Comparison of ENCODE assay signal across 9 cellular contexts in the genomic region with DNA sequence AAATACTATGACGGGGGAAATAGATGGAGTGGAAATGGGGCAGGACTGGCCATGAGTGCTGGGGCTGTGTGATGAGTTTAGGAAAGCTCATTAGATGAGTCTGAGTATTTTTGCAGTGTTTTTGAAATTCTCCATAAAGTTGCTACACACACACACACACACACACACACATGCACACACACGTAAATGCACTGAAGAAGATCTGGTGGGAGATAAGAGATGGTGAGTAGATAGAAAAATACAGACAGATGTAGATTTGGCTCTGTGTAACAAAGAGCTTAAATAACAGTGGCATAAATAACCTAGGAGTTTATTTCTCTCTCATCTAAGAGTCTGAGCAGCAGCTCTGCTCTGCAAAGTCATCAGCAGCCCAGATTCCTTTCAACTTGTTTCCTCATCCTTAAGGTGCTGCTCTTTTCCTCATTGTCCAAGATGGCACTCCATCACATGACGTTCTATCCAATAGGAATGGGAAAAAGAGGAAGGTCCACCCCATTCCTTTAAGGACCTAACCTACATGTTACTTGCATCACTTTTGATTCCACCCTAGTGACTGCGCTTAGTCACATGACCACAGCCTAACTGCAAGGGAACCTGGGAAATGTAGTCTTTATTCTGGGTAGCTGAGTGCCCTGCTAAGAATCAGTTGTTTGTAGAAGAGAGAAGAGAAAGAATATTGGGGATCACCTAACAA.
DNase-seq lines count a peak whose midpoint lies in the region; ATAC-seq lines count a peak whose summit lies in the region.
"Had no signal": no experiment of that assay in that cellular context is flagged by ENCODE, and none has a peak within 500 bp of the region (broad histone marks: within the 10 kb centered on the region; RNA-seq: fewer than 3 reads in every experiment).

No MANE protein-coding gene starts in this region.

- no peak overlapping the region for H4K12ac ChIP-seq in trophoblast cell (ENCODE audit: low read depth, low read length)

- H3K4ac ChIP-seq in trophoblast cell (ENCODE audit: low read depth, low read length): no peak overlapping the region

- no peaks in the 10 kb centered on the region for H3K79me2 ChIP-seq in trophoblast cell (ENCODE audit: control insufficient read depth, insufficient read depth, low read length, poor library complexity)

- no peaks in the 10 kb centered on the region for H3K27me3 ChIP-seq in trophoblast cell (ENCODE audit: insufficient read depth, low read length)
- H3K27me3 ChIP-seq: pancreas had no signal

- no peak overlapping the region for H3K4me3 ChIP-seq in trophoblast cell (ENCODE audit: low read depth, low read length)
- H3K4me3 ChIP-seq: pancreas had no signal

- H3K9ac ChIP-seq in trophoblast cell (ENCODE audit: low read length): no peak overlapping the region

- H2BK120ac ChIP-seq in trophoblast cell (ENCODE audit: insufficient read depth, low read length, poor library complexity): no peak overlapping the region

- CTCF ChIA-PET in activated CD4-positive, alpha-beta T cell treated with anti-CD3 and anti-CD28 coated beads, Interleukin-2, amount 10 ng/mL, durations not matched to agents 7 days and 5 days (lab: Charles Lee): interaction anchor here (0.8 kb wide), 1 partner anchor 34 kb away, joined by 3 read pairs; no protein-coding TSS in a partner anchor

- no peak overlapping the region for H3K23ac ChIP-seq in trophoblast cell (ENCODE audit: low read length)

- no peak overlapping the region for H4K8ac ChIP-seq in trophoblast cell (ENCODE audit: low read depth, low read length)

- H3K18ac ChIP-seq in trophoblast cell (ENCODE audit: low read length): no peak overlapping the region

- H2BK5ac ChIP-seq in trophoblast cell (ENCODE audit: low read depth, low read length, poor library complexity): no peak overlapping the region

- H3K4me1 Mint-ChIP-seq in activated CD4-positive, alpha-beta T cell treated with anti-CD3 and anti-CD28 coated beads, Interleukin-2, amount 10 ng/mL, durations not matched to agents 7 days and 5 days: peaks cover 25% of the 10 kb centered on the region

- no peaks in the 10 kb centered on the region for H3K36me3 ChIP-seq in trophoblast cell (ENCODE audit: control insufficient read depth in 1 of 2, insufficient read depth in 2 of 2, low read length in 2 of 2)
- H3K36me3 ChIP-seq: pancreas had no signal

- no peak overlapping the region for H2AK5ac ChIP-seq in trophoblast cell (ENCODE audit: low read length)

- H4K91ac ChIP-seq in trophoblast cell (ENCODE audit: low read depth, low read length): no peak overlapping the region

- no peak overlapping the region for H3K27ac Mint-ChIP-seq in activated CD4-positive, alpha-beta T cell treated with anti-CD3 and anti-CD28 coated beads, Interleukin-2, amount 10 ng/mL, durations not matched to agents 7 days and 5 days

- no peak overlapping the region for H3K4me3 Mint-ChIP-seq in activated CD4-positive, alpha-beta T cell treated with anti-CD3 and anti-CD28 coated beads, Interleukin-2, amount 10 ng/mL, durations not matched to agents 7 days and 5 days

- peak; percentile 15 for DNase-seq in activated CD4-positive, alpha-beta T cell treated with anti-CD3 and anti-CD28 coated beads, Interleukin-2, amount 10 ng/mL, durations not matched to agents 7 days and 5 days
- DNase-seq in activated CD4-positive, alpha-beta T cell treated with anti-CD3 and anti-CD28 coated beads for 48 hours: no peak
- DNase-seq in NCI-H226 (peak; percentile 70), dermis blood vessel endothelial cell (peak; percentile 40), trophoblast cell (peak; percentile 84 to 96)
- DNase-seq: pancreas had no signal

- H3K9me3 ChIP-seq in trophoblast cell (ENCODE audit: insufficient read depth, low read depth, low read length): no peaks in the 10 kb centered on the region
- H3K9me3 ChIP-seq: pancreas had no signal

- H2AFZ ChIP-seq in trophoblast cell (ENCODE audit: insufficient read depth, low read length, poor library complexity): no peak overlapping the region

- POLR2A ChIA-PET in activated CD4-positive, alpha-beta T cell treated with anti-CD3 and anti-CD28 coated beads, Interleukin-2, amount 10 ng/mL, durations not matched to agents 7 days and 5 days (lab: Charles Lee): no interaction called here

- H3K27ac ChIP-seq in trophoblast cell (ENCODE audit: low read depth, low read length): no peak overlapping the region
- H3K27ac ChIP-seq: pancreas had no signal

- WGBS in trophoblast cell (ENCODE audit: extremely low coverage, insufficient coverage, insufficient read length): no CpG with 5 or more reads among the region's 4 CpGs

- no peaks in the 10 kb centered on the region for H3K4me1 ChIP-seq in trophoblast cell (ENCODE audit: control insufficient read depth in 1 of 2, insufficient read depth in 2 of 2, low read length in 2 of 2)
- H3K4me1 ChIP-seq: pancreas had no signal

- H3K4me2 ChIP-seq in trophoblast cell (ENCODE audit: low read length): peak overlapping the region; percentile 28

- no peaks in the 10 kb centered on the region for H3K9me3 Mint-ChIP-seq in activated CD4-positive, alpha-beta T cell treated with anti-CD3 and anti-CD28 coated beads, Interleukin-2, amount 10 ng/mL, durations not matched to agents 7 days and 5 days

- no peak overlapping the region for H3K14ac ChIP-seq in trophoblast cell (ENCODE audit: low read length)

- H2BK12ac ChIP-seq in trophoblast cell (ENCODE audit: low read length): no peak overlapping the region

- no peaks in the 10 kb centered on the region for H3K36me3 Mint-ChIP-seq in activated CD4-positive, alpha-beta T cell treated with anti-CD3 and anti-CD28 coated beads, Interleukin-2, amount 10 ng/mL, durations not matched to agents 7 days and 5 days (ENCODE audit: low read depth)

- no peaks in the 10 kb centered on the region for H3K79me1 ChIP-seq in trophoblast cell (ENCODE audit: low read length)

- peaks cover 38% of the 10 kb centered on the region for H3K27me3 Mint-ChIP-seq in activated CD4-positive, alpha-beta T cell treated with anti-CD3 and anti-CD28 coated beads, Interleukin-2, amount 10 ng/mL, durations not matched to agents 7 days and 5 days

- ATAC-seq in GM21619 (IDR thresholded peaks at IDR 0.05; ENCODE audit: unreplicated experiment) (no peak), GM18517 (IDR thresholded peaks at IDR 0.05; ENCODE audit: unreplicated experiment) (no peak), HG02678 (IDR thresholded peaks at IDR 0.05; ENCODE audit: unreplicated experiment) (no peak)
